24 cellular contexts compared by ENCODE assay signal in genomic region chr1:228983231-228983660, GRCh38.
"Had no signal": no experiment of that assay in that cellular context is flagged by ENCODE, and none has a peak within 500 bp of the region (broad histone marks: within the 10 kb centered on the region; RNA-seq: fewer than 3 reads in every experiment).

No MANE protein-coding gene starts in this region.

- H3K36me3 ChIP-seq: brain microvascular endothelial cell, esophagus muscularis mucosa, heart right ventricle, left lung, pancreas, sigmoid colon, stomach, thyroid gland had no signal

- H3K4me1 ChIP-seq: foreskin keratinocyte had no signal

- H3K27ac ChIP-seq: brain microvascular endothelial cell, esophagus muscularis mucosa, foreskin keratinocyte, pancreas, psoas muscle, sigmoid colon had no signal

- H3K27me3 ChIP-seq: brain microvascular endothelial cell, esophagus muscularis mucosa, heart right ventricle, left lung, pancreas, sigmoid colon, stomach, thyroid gland had no signal

- H3K9me3 ChIP-seq: esophagus muscularis mucosa, heart right ventricle, left lung, pancreas, psoas muscle, sigmoid colon, stomach, thyroid gland had no signal

- H3K4me3 ChIP-seq: esophagus muscularis mucosa, heart right ventricle, left lung, pancreas, psoas muscle, sigmoid colon, stomach, thyroid gland had no signal

- DNase-seq: activated CD4-positive, alpha-beta T cell treated with anti-CD3 and anti-CD28 coated beads for 36 hours; activated CD4-positive, CD25-positive, alpha-beta regulatory T cell; activated CD8-positive, alpha-beta T cell treated with anti-CD3 and anti-CD28 coated beads, Interleukin-2, amount 10 ng/mL, durations not matched to agents 7 days and 5 days; activated gamma-delta T cell; activated naive CD4-positive, alpha-beta T cell treated with anti-CD3 and anti-CD28 coated beads, Interleukin-2, amount 10 ng/mL, durations not matched to agents 7 days and 5 days; amniotic stem cell; brain microvascular endothelial cell; caudate nucleus; foreskin keratinocyte; heart right ventricle; kidney glomerular epithelial cell; left lung; nephron progenitor cell; nucleus accumbens; pancreas; psoas muscle; sigmoid colon; small intestine; stimulated activated CD4-positive, alpha-beta T cell treated with anti-CD3 and anti-CD28 coated beads, Interleukin-1b, Interleukin-23, amount 100 ng/mL, for 48 hours; stimulated activated naive B cell treated with anti-CD40 and anti-IgM and Interleukin-4, amounts not matched to agents 10 μg/mL and 1 μg/mL and 100 μg/mL, for 72 hours; stomach; T-helper 1 cell; thyroid gland had no signal
